ENCODE assay signal across 19 cellular contexts in the genomic region with DNA sequence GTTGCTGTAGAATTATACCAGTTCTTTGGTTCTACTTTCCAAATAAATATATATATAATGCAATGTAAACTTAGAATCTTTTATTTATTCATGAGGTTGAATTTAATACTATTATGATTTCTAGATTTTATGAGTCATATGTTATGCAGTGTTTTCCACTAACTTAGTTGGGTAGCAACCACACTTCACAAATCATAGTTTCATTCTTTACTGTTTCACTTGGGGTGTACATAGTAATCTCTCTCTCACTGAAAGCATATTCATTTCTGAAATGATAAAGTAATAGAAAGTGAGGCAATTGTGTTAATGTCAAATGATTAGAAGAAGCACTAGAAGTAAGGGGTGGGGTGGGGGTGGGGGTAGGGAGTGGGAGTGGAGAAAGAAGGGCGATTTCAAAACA. TPM values are rescaled to one million over a fixed set of nuclear protein-coding genes. Genes with fewer than 3 reads are reported as not detected.
DNase-seq lines count a peak whose midpoint lies in the region; ATAC-seq and TF ChIP-seq lines count a peak whose summit lies in the region.
"Had no signal": no experiment of that assay in that cellular context is flagged by ENCODE, and none has a peak within 500 bp of the region (broad histone marks: within the 10 kb centered on the region; RNA-seq: fewer than 3 reads in every experiment).

No MANE protein-coding gene starts in this region.

- TF ChIP-seq CTCF in mammary epithelial cell (conservative IDR thresholded peaks at IDR 0.05 in 1 of 2, IDR thresholded peaks at IDR 0.05 in 1 of 2; ENCODE audit: extremely low read depth in 1 of 2, insufficient read depth in 1 of 2, low read depth in 1 of 2, low read length in 2 of 2) (no peak), MCF 10A (IDR thresholded peaks at IDR 0.05; ENCODE audit: unreplicated experiment) (no peak), osteocyte (IDR thresholded peaks at IDR 0.05) (no peak), psoas muscle (IDR thresholded peaks at IDR 0.05) (no peak)

- H3K27me3 ChIP-seq in mammary epithelial cell (ENCODE audit: insufficient read depth, low read length): no peaks in the 10 kb centered on the region
- no peaks in the 10 kb centered on the region for H3K27me3 ChIP-seq in psoas muscle (ENCODE audit: insufficient read depth in 3 of 3, low read length in 2 of 3)
- H3K27me3 ChIP-seq: cardiac muscle cell, esophagus squamous epithelium, vagina had no signal

- H4K20me1 ChIP-seq in mammary epithelial cell (ENCODE audit: insufficient read depth, low read length): no peaks in the 10 kb centered on the region

- POLR2A ChIA-PET in MCF 10A (lab: Yijun Ruan, JAX): no interaction called here

- DNase-seq in mammary epithelial cell: peak; percentile 16
- no peak for DNase-seq in MCF 10A (ENCODE audit: unreplicated experiment)
- no peak for DNase-seq in SK-N-MC (ENCODE audit: low read depth, low spot score)
- peak; percentile 70 for DNase-seq in fibroblast of peridontal ligament (ENCODE audit: extremely low read depth)
- DNase-seq in osteocyte (ENCODE audit: extremely low spot score, unreplicated experiment): no peak
- no peak for DNase-seq in NCI-H510A (lab: John Stamatoyannopoulos, UW)
- no peak for DNase-seq in psoas muscle
- DNase-seq: AML-193, COR-L47, esophagus squamous epithelium, midbrain, NCI-H187, retina had no signal

- WGBS in mammary epithelial cell (ENCODE audit: low coverage, missing lambda C conversion rate): 88% methylated on average over 1 of the region's 1 CpG
- WGBS in psoas muscle, 3 donors: 73 to 81% (median 80%) methylated on average over 1 of the region's 1 CpG

- intact Hi-C loops in mammary epithelial cell (cut with micrococcal nuclease): no loop called here
- intact Hi-C loops in MCF 10A (cut with micrococcal nuclease): loop anchor here (5.0 to 10.0 kb wide), 2 partner anchors 125 to 528 kb away; no protein-coding TSS in a partner anchor
- intact Hi-C loops in psoas muscle (cut with DNase I): loop anchor here in 1 of 2 donors (10.0 kb wide), 1 partner anchor 242 kb away; a partner anchor contains a TSS

- in situ Hi-C loops in mammary epithelial cell (cut with MboI; ENCODE audit: low sequenced_read_pairs in 2 of 2): no loop called here

- CTCF ChIA-PET in mammary epithelial cell (lab: Charles Lee; ENCODE audit: low non-redundant PET) (no interaction called here), MCF 10A (lab: Yijun Ruan, JAX) (interaction anchor here (1.0 to 1.9 kb wide), 2 partner anchors 359 to 361 kb away, joined by 3 to 5 read pairs; no protein-coding TSS in a partner anchor)

- H3K9me3 ChIP-seq in mammary epithelial cell (replicated peaks; ENCODE audit: insufficient read depth, low read length): no peaks in the 10 kb centered on the region
- H3K9me3 ChIP-seq in SK-N-MC (ENCODE audit: low read depth, low read length): no peaks in the 10 kb centered on the region
- no peaks in the 10 kb centered on the region for H3K9me3 ChIP-seq in psoas muscle
- H3K9me3 ChIP-seq: esophagus squamous epithelium, vagina had no signal

- dilution Hi-C loops in mammary epithelial cell (cut with HindIII; ENCODE audit: low sequenced_read_pairs): no loop called here

- H3K4me3 Mint-ChIP-seq in MCF 10A (ENCODE audit: unreplicated experiment) (no peak overlapping the region), osteocyte (ENCODE audit: unreplicated experiment) (no peak overlapping the region)
- H3K4me3 Mint-ChIP-seq: activated naive CD8-positive, alpha-beta T cell had no signal

- H3K27ac Mint-ChIP-seq in MCF 10A (ENCODE audit: low read depth, unreplicated experiment) (no peak overlapping the region), osteocyte (ENCODE audit: unreplicated experiment) (no peak overlapping the region)

- H3K4me1 ChIP-seq in mammary epithelial cell (ENCODE audit: insufficient read depth, low read length) (no peaks in the 10 kb centered on the region), psoas muscle (no peaks in the 10 kb centered on the region)
- H3K4me1 ChIP-seq: vagina had no signal

- H3K36me3 Mint-ChIP-seq in MCF 10A (ENCODE audit: insufficient read depth, unreplicated experiment) (no peaks in the 10 kb centered on the region), osteocyte (ENCODE audit: unreplicated experiment) (no peaks in the 10 kb centered on the region)
- H3K36me3 Mint-ChIP-seq: activated naive CD8-positive, alpha-beta T cell had no signal

- H3K9ac ChIP-seq in mammary epithelial cell (ENCODE audit: insufficient read depth, low read length) (no peak overlapping the region), SK-N-MC (ENCODE audit: insufficient read length) (no peak overlapping the region)

- H3K4me1 Mint-ChIP-seq in MCF 10A (ENCODE audit: insufficient read depth, unreplicated experiment) (no peaks in the 10 kb centered on the region), osteocyte (ENCODE audit: unreplicated experiment) (peaks cover 30% of the 10 kb centered on the region)

- H3K27ac ChIP-seq in mammary epithelial cell (ENCODE audit: insufficient read depth, low read depth, low read length) (no peak overlapping the region), SK-N-MC (no peak overlapping the region; the same call in 1 of the 2 replicates), psoas muscle (no peak overlapping the region)
- H3K27ac ChIP-seq: cardiac muscle cell, esophagus squamous epithelium, vagina, VCaP had no signal

- H3K4me2 ChIP-seq in mammary epithelial cell (ENCODE audit: insufficient read depth, low read depth, low read length): no peak overlapping the region

- H3K36me3 ChIP-seq in mammary epithelial cell (ENCODE audit: insufficient read depth, low read length): no peaks in the 10 kb centered on the region
- H3K36me3 ChIP-seq in SK-N-MC (ENCODE audit: insufficient read depth, low read length): no peaks in the 10 kb centered on the region
- H3K36me3 ChIP-seq in psoas muscle (ENCODE audit: insufficient read depth in 1 of 2, low read depth in 1 of 2): no peaks in the 10 kb centered on the region
- H3K36me3 ChIP-seq: cardiac muscle cell, esophagus squamous epithelium, vagina had no signal

- BruUV-seq in mammary epithelial cell (replicated peaks; lab: Mats Ljungman, UMichigan): no TSS peak
- BruUV-seq in MCF 10A (replicated peaks; lab: Mats Ljungman, UMichigan): no TSS peak

- H3K27me3 Mint-ChIP-seq in MCF 10A (ENCODE audit: insufficient read depth, unreplicated experiment) (no peaks in the 10 kb centered on the region), osteocyte (ENCODE audit: unreplicated experiment) (no peaks in the 10 kb centered on the region)

- H3K4me3 ChIP-seq in mammary epithelial cell (replicated peaks in 1 of 3; ENCODE audit: insufficient read depth in 1 of 3, low read depth in 2 of 3, low read length in 3 of 3) (no peak overlapping the region), SK-N-MC (peak overlapping the region; percentile 15; the same call in 1 of the 2 replicates), psoas muscle (no peak overlapping the region)
- H3K4me3 ChIP-seq: cardiac muscle cell, esophagus squamous epithelium, vagina had no signal

- H3K9me3 Mint-ChIP-seq in MCF 10A (ENCODE audit: unreplicated experiment) (no peaks in the 10 kb centered on the region), osteocyte (ENCODE audit: unreplicated experiment) (no peaks in the 10 kb centered on the region)

- no peak overlapping the region for H2AFZ ChIP-seq in mammary epithelial cell (ENCODE audit: low read depth, low read length)

- ATAC-seq in GM18511 (IDR thresholded peaks at IDR 0.05; ENCODE audit: unreplicated experiment) (no peak), psoas muscle (no peak)
- ATAC-seq: Right ventricle myocardium inferior had no signal

- no peaks in the 10 kb centered on the region for H3K79me2 ChIP-seq in mammary epithelial cell (ENCODE audit: insufficient read depth, low read length)

RNA-seq across cellular contexts. Expression of a gene that starts 52.6 kb away (rescaled TPM):
- total RNA-seq in mammary epithelial cell (1 to 10 TPM; 4.9 to 8.8 TPM), MCF 10A (2022) (4.4 and 5.0 TPM in 2 replicates), osteocyte (1.2 and 2.0 TPM in 2 replicates), psoas muscle (1 to 10 TPM in 1 of 4 donors, under 1 TPM in 3; 0.37 to 1.0 (median 0.75) TPM)
- polyA plus RNA-seq in mammary epithelial cell (1.0 TPM), psoas muscle (under 1 TPM; 0.27 to 0.90 (median 0.55) TPM)
- 13.3 TPM for polyA minus RNA-seq in mammary epithelial cell

RNA-seq across cellular contexts. Expression of a gene that starts 52.7 kb away (rescaled TPM):
- 10 to 100 TPM; 52.2 to 62.5 TPM for total RNA-seq in mammary epithelial cell
- 44.5 TPM for polyA plus RNA-seq in mammary epithelial cell
- polyA minus RNA-seq in mammary epithelial cell: 90.5 TPM
- total RNA-seq in MCF 10A (2022): 52.7 and 60.7 TPM in 2 replicates
- total RNA-seq in osteocyte: 32.8 TPM in 2 replicates
- 10 to 100 TPM; 34.3 to 46.1 (median 42.7) TPM for total RNA-seq in psoas muscle
- polyA plus RNA-seq in psoas muscle: 10 to 100 TPM; 19.0 to 44.8 (median 21.0) TPM

Comparison
In these comparisons a context has a peak if more than half of its experiments do, and no peak if none do; other contexts are left out.
1. DNase-seq: peak in mammary epithelial cell (single experiment) and fibroblast of peridontal ligament (single experiment); none in MCF 10A (single experiment), SK-N-MC (single experiment), osteocyte (single experiment), NCI-H510A (single experiment) and psoas muscle (0 of 2).